ENCODE assay signal across 23 cellular contexts in genomic region chr1:55707196-55707595, GRCh38.
"Had no signal": no experiment of that assay in that cellular context is flagged by ENCODE, and none has a peak within 500 bp of the region (broad histone marks: within the 10 kb centered on the region; RNA-seq: fewer than 3 reads in every experiment).

No MANE protein-coding gene starts in this region.

- H3K27ac Mint-ChIP-seq: memory B cell; mesothelial cell of epicardium; natural killer cell treated with Interleukin-12 subunit alpha and Interleukin-12 subunit beta and Interleukin-15 and Interleukin-18, amount 100 ng/mL, for 72 hours had no signal

- DNase-seq: effector memory CD4-positive, alpha-beta T cell; foreskin fibroblast; kidney; left cardiac atrium; left ventricle myocardium inferior; lower lobe of right lung; posterior cingulate gyrus; sigmoid colon; stimulated activated CD4-positive, alpha-beta T cell treated with anti-CD3 and anti-CD28 coated beads, Interleukin-12 subunit alpha, Interleukin-12 subunit beta, amount 100 ng/mL, for 4 hours; stimulated activated naive CD4-positive, alpha-beta T cell; stomach; substantia nigra; transverse colon had no signal

- ATAC-seq: left cardiac atrium; lower lobe of right lung; natural killer cell treated with Interleukin-12 subunit alpha and Interleukin-12 subunit beta and Interleukin-15 and Interleukin-18, amount 100 ng/mL, for 72 hours had no signal

- H3K4me1 Mint-ChIP-seq: memory B cell had no signal

- H3K79me2 ChIP-seq: hepatocyte had no signal

- H3K36me3 ChIP-seq: esophagus muscularis mucosa, left ventricle myocardium inferior, lower lobe of right lung, neutrophil, right atrium auricular region, sigmoid colon, stomach, thoracic aorta, transverse colon had no signal

- H3K4me2 ChIP-seq: hepatocyte had no signal

- FAIRE-seq: endometrium, kidney had no signal

- H3K36me3 Mint-ChIP-seq: memory B cell; mesothelial cell of epicardium; natural killer cell treated with Interleukin-12 subunit alpha and Interleukin-12 subunit beta and Interleukin-15 and Interleukin-18, amount 100 ng/mL, for 72 hours had no signal

- H3K9me3 ChIP-seq: esophagus muscularis mucosa, left ventricle myocardium inferior, lower lobe of right lung, neutrophil, right atrium auricular region, sigmoid colon, stomach, thoracic aorta, transverse colon had no signal

- H3K4me1 ChIP-seq: left ventricle myocardium inferior, lower lobe of right lung, right atrium auricular region, stomach had no signal

- H3K4me3 Mint-ChIP-seq: memory B cell; mesothelial cell of epicardium; natural killer cell treated with Interleukin-12 subunit alpha and Interleukin-12 subunit beta and Interleukin-15 and Interleukin-18, amount 100 ng/mL, for 72 hours had no signal

- H3K27ac ChIP-seq: esophagus muscularis mucosa, hepatocyte, left ventricle myocardium inferior, lower lobe of right lung, neutrophil, right atrium auricular region, sigmoid colon, skin epidermis, stomach, thoracic aorta, transverse colon had no signal

- H3K27me3 ChIP-seq: esophagus muscularis mucosa, hepatocyte, neutrophil, right atrium auricular region, sigmoid colon, stomach, transverse colon had no signal

- H3K4me3 ChIP-seq: esophagus muscularis mucosa, hepatocyte, left ventricle myocardium inferior, lower lobe of right lung, right atrium auricular region, sigmoid colon, skin epidermis, stomach, thoracic aorta, transverse colon had no signal

- H2AFZ ChIP-seq: hepatocyte had no signal

- H3K9me3 Mint-ChIP-seq: mesothelial cell of epicardium; natural killer cell treated with Interleukin-12 subunit alpha and Interleukin-12 subunit beta and Interleukin-15 and Interleukin-18, amount 100 ng/mL, for 72 hours had no signal
